8 cellular contexts compared by ENCODE assay signal in the genomic region with DNA sequence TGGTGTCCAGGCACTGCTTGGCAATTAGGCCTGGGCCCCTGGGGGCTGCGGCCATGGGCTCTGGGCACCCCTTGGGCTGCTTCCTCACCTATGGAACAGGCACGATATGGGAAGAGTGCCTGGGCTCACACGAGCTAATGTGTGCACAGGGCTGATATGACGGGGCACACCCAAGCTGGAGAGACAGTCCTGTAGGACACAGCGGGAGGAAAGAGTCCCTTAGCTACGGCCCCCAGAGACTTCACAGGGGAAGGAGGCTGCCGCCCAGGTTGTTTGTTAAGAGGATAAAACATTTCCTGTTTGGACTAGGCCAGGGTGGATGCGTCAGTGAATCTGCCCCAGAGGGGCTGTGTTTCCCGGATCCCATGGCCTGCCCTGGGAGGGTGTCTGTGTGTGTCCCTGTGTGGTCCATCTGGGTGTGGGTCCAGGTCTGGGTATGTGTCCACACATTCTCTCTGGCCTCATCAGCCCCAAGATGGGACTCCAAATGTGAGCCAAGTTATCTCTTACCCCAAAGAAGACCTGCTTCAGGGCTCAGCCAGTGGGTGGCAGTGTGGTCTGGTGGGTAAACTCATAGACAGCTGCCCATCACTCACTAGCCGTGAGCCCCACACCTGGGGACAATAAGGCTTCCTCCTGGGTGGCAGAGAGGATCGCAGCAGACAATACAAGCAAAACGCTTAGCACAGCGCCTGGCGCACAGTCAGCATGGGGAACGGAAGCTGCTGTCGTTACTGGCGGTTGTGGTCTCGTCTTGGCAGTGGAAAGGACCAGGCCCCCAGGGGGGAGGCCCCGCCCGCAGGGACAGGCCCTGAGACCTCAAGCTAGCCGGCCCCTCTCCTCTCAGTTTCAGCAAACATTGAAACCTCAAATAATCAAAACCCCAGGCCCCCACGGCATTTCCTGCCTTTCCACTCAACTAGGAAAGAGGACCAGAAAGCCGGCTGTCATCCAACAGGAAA. TPM values are rescaled to one million over a fixed set of nuclear protein-coding genes. Genes with fewer than 3 reads are reported as not detected.
A peak's percentile ranks its signal among the peaks of the same experiment; 100 is the strongest.
DNase-seq lines count a peak whose midpoint lies in the region; ATAC-seq, FAIRE-seq and TF ChIP-seq lines count a peak whose summit lies in the region.

No MANE protein-coding gene starts in this region.

- H3K9me1 ChIP-seq in K562 (ENCODE audit: control insufficient read depth, insufficient read depth, low read length), result no peaks in the 10 kb centered on the region

- ATAC-seq in HG03354 (IDR thresholded peaks at IDR 0.05; ENCODE audit: poor library complexity, severe bottlenecking, unreplicated experiment) (peak; percentile 73), K562 (peak; percentile 73), right lobe of liver (peak; percentile 57 to 66 (median 64))

- peak in 1 of 2 experiments; percentile 23; a peak in 1 of 4 replicates for TF ChIP-seq RAD21 in K562 (CRISPR knock-in tag; conservative IDR thresholded peaks at IDR 0.05 in 1 of 2, IDR thresholded peaks at IDR 0.05 in 1 of 2)

- intact Hi-C loops in K562 (cut with micrococcal nuclease), result no loop called here
- intact Hi-C loops in right lobe of liver (cut with DNase I), result no loop called here

- TF ChIP-seq POLR2A in GM19193 (IDR thresholded peaks at IDR 0.05; ENCODE audit: extremely low read depth, insufficient read depth, insufficient read length) (peak; percentile 66), K562 (conservative IDR thresholded peaks at IDR 0.05) (peak; percentile 39; the same call in 1 of the 2 replicates), right lobe of liver (IDR thresholded peaks at IDR 0.05) (no peak)

- DNase-seq in CMK (ENCODE audit: low read depth), result peak; percentile 82
- peak; percentile 77 for DNase-seq in SKM-1 treated with dmso at 0.1 percent for 144 hours (lab: John Stamatoyannopoulos, UW; ENCODE audit: unreplicated experiment)
- DNase-seq in K562 (ENCODE audit: extremely low read depth in 1 of 4, low spot score in 3 of 4), result peak; percentile 35 to 79 (median 50)
- peak in 2 of 3 donors; percentile 62 to 65 for DNase-seq in right lobe of liver
- peak; percentile 31 for DNase-seq in stimulated activated CD8-positive, alpha-beta memory T cell treated with anti-CD3 and anti-CD28 coated beads, Interleukin-7, amount 100 ng/mL, for 24 hours (ENCODE audit: low read depth)
- no peak for DNase-seq in NCI-H2081 treated with DMSO at 0.1 percent for 48 hours (lab: John Stamatoyannopoulos, UW)

- H3K4me2 ChIP-seq in K562 (ENCODE audit: insufficient read depth, low read length), result peak overlapping the region; percentile 67

- H3K27ac ChIP-seq in K562 (ENCODE audit: extremely low read depth, low read depth, low read length), result peak overlapping the region; percentile 79
- peak overlapping the region; percentile 21 to 70 (median 41) for H3K27ac ChIP-seq in right lobe of liver

- H3K36me3 ChIP-seq in K562 (ENCODE audit: control insufficient read depth, insufficient read depth, low read length), result no peaks in the 10 kb centered on the region
- no peaks in the 10 kb centered on the region for H3K36me3 ChIP-seq in right lobe of liver

- no peak for TF ChIP-seq EP300 in K562 (IDR thresholded peaks at IDR 0.05; ENCODE audit: low read length)

- no peak overlapping the region for H3K4me3 ChIP-seq in K562
- H3K4me3 ChIP-seq in right lobe of liver, result no peak overlapping the region

- no peaks in the 10 kb centered on the region for H4K20me1 ChIP-seq in K562 (replicated peaks; ENCODE audit: control insufficient read depth, insufficient read depth, low read length)

- H3K4me1 ChIP-seq in K562 (replicated peaks in 1 of 2; ENCODE audit: control insufficient read depth in 2 of 2, insufficient read depth in 2 of 2, low read length in 2 of 2) (peaks cover 45 to 50% of the 10 kb centered on the region in 2 experiments), right lobe of liver (peaks cover 0 to 3% (median 0%) of the 10 kb centered on the region in 4 donors)

- CTCF ChIA-PET in K562 (lab: Yijun Ruan, JAX; ENCODE audit: low intra/inter-chr PET ratio), result interaction anchor here (0.8 kb wide), 1 partner anchor 43 kb away, joined by 3 read pairs; no protein-coding TSS in a partner anchor

- WGBS in K562 (ENCODE audit: insufficient coverage, low coverage, missing lambda C conversion rate), result 5% methylated on average over 18 of the region's 23 CpGs
- 10% methylated on average over 6 of the region's 23 CpGs for WGBS in right lobe of liver (ENCODE audit: insufficient coverage, low coverage, low lambda C conversion rate, missing lambda C conversion rate)

- peak; percentile 86 for FAIRE-seq in K562 (lab: Jason Lieb, UNC)

- no TSS peak for BruUV-seq in K562 (replicated peaks; lab: Mats Ljungman, UMichigan)

- POLR2A ChIA-PET in K562 (lab: Yijun Ruan, JAX), result interaction anchor here (0.6 to 1.3 kb wide), 5 partner anchors 48 to 402 kb away, joined by 3 to 4 read pairs (median 3); a partner anchor contains a TSS

- H2AFZ ChIP-seq in K562 (ENCODE audit: low read depth, low read length), result peak overlapping the region; percentile 87

- TF ChIP-seq CTCF in K562 (IDR thresholded peaks at IDR 0.05 in 2 of 3, conservative IDR thresholded peaks at IDR 0.05 in 1 of 3; ENCODE audit: insufficient read depth in 2 of 3, low read depth in 1 of 3, low read length in 3 of 3) (peak; percentile 35 to 65 (median 51); a peak in 5 of 6 replicates), right lobe of liver (IDR thresholded peaks at IDR 0.05) (peak; percentile 43 to 52 (median 48))

- H3K27me3 ChIP-seq in K562 (ENCODE audit: control insufficient read depth in 2 of 2, insufficient read depth in 2 of 2, low read length in 2 of 2) (no peaks in the 10 kb centered on the region), right lobe of liver (no peaks in the 10 kb centered on the region)

- in situ Hi-C loops in K562 (cut with MboI), result no loop called here

- H3K9me3 ChIP-seq in K562 (replicated peaks; ENCODE audit: control insufficient read depth, insufficient read depth, low read depth, low read length), result no peaks in the 10 kb centered on the region
- no peaks in the 10 kb centered on the region for H3K9me3 ChIP-seq in right lobe of liver

- H3K9ac ChIP-seq in K562 (ENCODE audit: insufficient read depth in 1 of 2, low read depth in 2 of 2, low read length in 2 of 2), result peak overlapping the region; percentile 61 to 74

- peaks cover 16% of the 10 kb centered on the region; the same call in 2 of the 3 replicates for H3K79me2 ChIP-seq in K562 (ENCODE audit: control insufficient read depth, insufficient read depth, low read length)

RNA-seq across cellular contexts. Expression of a gene that starts 3.2 kb away (rescaled TPM):
- total RNA-seq in K562 (2011; cell fraction: chromatin; rRNA removed; ENCODE audit: low replicate concordance), result 9.5 and 19.2 TPM in 2 replicates
- total RNA-seq in K562 (2011; cell fraction: nucleolus; rRNA removed), result 12.4 and 12.8 TPM in 2 replicates
- total RNA-seq in K562 (2011; cell fraction: nucleoplasm; rRNA removed), result 11.4 and 13.8 TPM in 2 replicates
- total RNA-seq in K562 (2014; rRNA removed) (5.5 and 6.9 TPM in 2 replicates), K562 (2014; rRNA removed; fragmentation: Illumina TruSeq; extraction: Trizol) (0.80 and 0.91 TPM in 2 replicates), K562 (2015; rRNA removed; fragmentation: Illumina TruSeq; extraction: Trizol) (3.0 TPM in 2 replicates), K562 (2021) (5.7 and 7.2 TPM in 2 replicates), right lobe of liver (1 to 10 TPM; 1.1 to 2.7 (median 1.5) TPM)
- polyA plus RNA-seq in K562 (2011; rRNA removed) (2.7 and 3.0 TPM in 2 replicates), K562 (2014; fragmentation: Illumina TruSeq; extraction: Trizol) (1.6 and 2.6 TPM in 2 replicates), K562 (2014; fragmentation: Nextera tagmentation; extraction: Ambion mirVana) (under 1 TPM; 0.15 to 0.17 TPM), K562 (2014; rRNA removed) (4.9 and 6.9 TPM in 2 replicates)
- 2.8 and 9.9 TPM in 2 replicates for polyA plus RNA-seq in K562 (2011; cell fraction: cytosol; rRNA removed)
- 4.6 and 10.5 TPM in 2 replicates for polyA plus RNA-seq in K562 (2011; cell fraction: nucleus; rRNA removed)
- 5.3 and 46.5 TPM in 2 replicates for polyA plus RNA-seq in K562 (2012)
- polyA minus RNA-seq in K562 (2011; rRNA and poly(A)+ RNA removed), result 1.1 and 2.6 TPM in 2 replicates
- polyA minus RNA-seq in K562 (2011; cell fraction: cytosol; rRNA and poly(A)+ RNA removed), result 1.0 and 2.4 TPM in 2 replicates
- polyA minus RNA-seq in K562 (2011; cell fraction: nucleus; rRNA and poly(A)+ RNA removed), result 4.3 and 5.3 TPM in 2 replicates
